In the genomic region with DNA sequence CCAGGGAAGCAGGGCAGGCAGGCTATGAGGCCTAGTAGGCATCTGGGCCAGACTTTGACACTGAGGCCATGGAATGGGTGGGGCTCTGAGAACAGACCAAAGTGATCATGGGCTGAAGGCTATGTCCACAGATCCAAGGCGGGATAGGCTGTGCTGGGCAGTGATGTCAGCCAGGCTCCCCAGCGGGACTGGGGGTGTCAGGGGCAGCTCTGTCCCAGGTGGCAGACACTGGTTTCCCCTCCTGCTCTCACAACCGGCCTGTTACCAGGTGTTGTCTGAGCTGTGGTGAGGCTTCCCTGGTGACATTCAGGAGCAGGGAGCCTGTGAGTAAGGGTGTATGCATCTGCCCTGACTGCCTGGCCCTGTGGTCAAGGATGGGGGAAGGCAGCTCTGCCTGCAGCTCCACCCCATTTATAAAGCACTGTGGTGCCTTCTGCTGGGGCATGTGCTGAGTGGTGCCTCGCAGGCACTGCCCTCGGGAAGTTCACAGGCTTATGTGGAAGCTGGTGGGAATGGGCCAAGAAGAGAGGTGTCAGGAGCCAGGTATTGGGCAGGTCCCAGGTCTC, we compare ENCODE assay signal across 2 cellular contexts.
TF ChIP-seq lines count a peak whose summit lies in the region.

No MANE protein-coding gene starts in this region.

TF ChIP-seq in HepG2, 621 proteins besides CTCF, POLR2A, EP300 and RAD21:
- TF ChIP-seq XBP1 (CRISPR knock-in tag; IDR thresholded peaks at IDR 0.05) = no peak
- TF ChIP-seq ZNF691 (CRISPR knock-in tag; IDR thresholded peaks at IDR 0.05; ENCODE audit: borderline replicate concordance, low read depth) = no peak
- no peak for TF ChIP-seq ZNF772 (CRISPR knock-in tag; IDR thresholded peaks at IDR 0.05)
- TF ChIP-seq PRDM15 (CRISPR knock-in tag; IDR thresholded peaks at IDR 0.05) = no peak
- TF ChIP-seq MEIS1 (CRISPR knock-in tag; IDR thresholded peaks at IDR 0.05; ENCODE audit: borderline replicate concordance) = no peak
- no peak for TF ChIP-seq SRSF4 (IDR thresholded peaks at IDR 0.05; ENCODE audit: low read depth, low read length, poor library complexity, severe bottlenecking)
- no peak for TF ChIP-seq ZNF430 (CRISPR knock-in tag; IDR thresholded peaks at IDR 0.05)
- TF ChIP-seq MTF2 (CRISPR knock-in tag; IDR thresholded peaks at IDR 0.05; ENCODE audit: borderline replicate concordance) = no peak

TF ChIP-seq in SK-N-SH, 30 proteins besides CTCF, POLR2A, EP300 and RAD21:
- TF ChIP-seq RCOR1 (IDR thresholded peaks at IDR 0.05; ENCODE audit: low read length) = no peak
- no peak for TF ChIP-seq SMC3 (IDR thresholded peaks at IDR 0.05; ENCODE audit: low read depth, low read length)
